ENCODE assay signal across 22 cellular contexts in genomic region chr4:156811963-156812362, GRCh38.
DNase-seq lines count a peak whose midpoint lies in the region; ATAC-seq, FAIRE-seq and TF ChIP-seq lines count a peak whose summit lies in the region.
"Had no signal": no experiment of that assay in that cellular context is flagged by ENCODE, and none has a peak within 500 bp of the region (broad histone marks: within the 10 kb centered on the region; RNA-seq: fewer than 3 reads in every experiment).

No MANE protein-coding gene starts in this region.

- POLR2A ChIA-PET in IMR-90 (lab: Charles Lee; ENCODE audit: unreplicated experiment): no interaction called here
- POLR2A ChIA-PET in T-cell (lab: Charles Lee): no interaction called here

- no peak overlapping the region for H2BK15ac ChIP-seq in IMR-90 (ENCODE audit: low read depth, low read length)

- no peak overlapping the region for H2AK5ac ChIP-seq in IMR-90 (ENCODE audit: low read depth, low read length)

- in situ Hi-C loops in IMR-90 (cut with MboI; ENCODE audit: low sequenced_read_pairs): no loop called here

- FAIRE-seq in endometrium (lab: Jason Lieb, UNC): peak; percentile 41
- peak; percentile 26 for FAIRE-seq in small intestine (lab: Jason Lieb, UNC)
- FAIRE-seq: A549, D721Med, G401.6, GM12891, GM19239 had no signal

- no peak overlapping the region for H3K27ac Mint-ChIP-seq in T-cell
- H3K27ac Mint-ChIP-seq: B cell; CD4-positive, alpha-beta T cell; CD8-positive, alpha-beta T cell had no signal

- no peak overlapping the region for H3K56ac ChIP-seq in IMR-90 (ENCODE audit: extremely low read depth, insufficient read depth, low read length)

- H3K9me3 ChIP-seq in IMR-90 (ENCODE audit: control insufficient read depth, insufficient read depth, low read length): no peaks in the 10 kb centered on the region
- no peaks in the 10 kb centered on the region for H3K9me3 ChIP-seq in small intestine (ENCODE audit: control insufficient read depth, low read depth)
- no peaks in the 10 kb centered on the region for H3K9me3 ChIP-seq in esophagus squamous epithelium
- H3K9me3 ChIP-seq: A549; BLaER1 treated with 17β-estradiol and CSF1 and Interleukin-3, amounts not matched to agents 10 nM and 100 nM; Caco-2 had no signal

- no peak overlapping the region for H3K4me3 ChIP-seq in IMR-90 (ENCODE audit: insufficient read depth, low read depth, low read length)
- H3K4me3 ChIP-seq in small intestine (ENCODE audit: low read depth in 1 of 2, low read length in 2 of 2): no peak overlapping the region
- no peak overlapping the region for H3K4me3 ChIP-seq in esophagus squamous epithelium
- H3K4me3 ChIP-seq: A549; BLaER1 treated with 17β-estradiol and CSF1 and Interleukin-3, amounts not matched to agents 10 nM and 100 nM had no signal

- H3K27me3 Mint-ChIP-seq in T-cell: no peaks in the 10 kb centered on the region
- H3K27me3 Mint-ChIP-seq: B cell; CD4-positive, alpha-beta T cell had no signal

- CTCF ChIA-PET in IMR-90 (lab: Yijun Ruan, JAX): no interaction called here
- CTCF ChIA-PET in T-cell (lab: Charles Lee): no interaction called here

- no peaks in the 10 kb centered on the region for H4K20me1 ChIP-seq in IMR-90 (ENCODE audit: insufficient read depth, low read length)
- H4K20me1 ChIP-seq: BLaER1 treated with 17β-estradiol and CSF1 and Interleukin-3, amounts not matched to agents 10 nM and 100 nM had no signal

- H3K4me1 Mint-ChIP-seq in T-cell: no peaks in the 10 kb centered on the region
- H3K4me1 Mint-ChIP-seq: B cell had no signal

- no peak overlapping the region for H3K4ac ChIP-seq in IMR-90 (ENCODE audit: low read depth, low read length)

- H3K36me3 Mint-ChIP-seq in T-cell: no peaks in the 10 kb centered on the region
- H3K36me3 Mint-ChIP-seq: CD8-positive, alpha-beta T cell had no signal

- H4K8ac ChIP-seq in IMR-90 (ENCODE audit: low read depth in 2 of 2, low read length in 2 of 2): no peak overlapping the region

- no peak overlapping the region for H4K91ac ChIP-seq in IMR-90 (ENCODE audit: insufficient read depth, low read depth, low read length)

- H3K27ac ChIP-seq in IMR-90 (ENCODE audit: insufficient read depth, low read length) (peak overlapping the region; percentile 33; the same call in 1 of the 2 replicates), small intestine (ENCODE audit: low read depth in 1 of 2, low read length in 1 of 2) (no peak overlapping the region), esophagus squamous epithelium (no peak overlapping the region)
- H3K27ac ChIP-seq: A549; BLaER1 treated with 17β-estradiol and CSF1 and Interleukin-3, amounts not matched to agents 10 nM and 100 nM; C4-2B had no signal

- no peak for TF ChIP-seq RAD21 in IMR-90 (IDR thresholded peaks at IDR 0.05; ENCODE audit: low read length)

- DNase-seq in IMR-90 (peak; percentile 63), small intestine (no peak), T-cell (no peak), amniotic stem cell (lab: John Stamatoyannopoulos, UW) (no peak), esophagus squamous epithelium (lab: John Stamatoyannopoulos, UW) (no peak)
- DNase-seq: 8988T; AML-193; Caco-2; Calu3; CD4-positive, alpha-beta T cell; CD8-positive, alpha-beta T cell; DMS79 treated with DMSO at 0.1 percent for 48 hours; GF-D8 had no signal

- H2AK9ac ChIP-seq in IMR-90 (replicated peaks; ENCODE audit: low read depth, low read length, poor library complexity): no peak overlapping the region

- H3K36me3 ChIP-seq in IMR-90 (ENCODE audit: control insufficient read depth, insufficient read depth, low read length): no peaks in the 10 kb centered on the region
- no peaks in the 10 kb centered on the region for H3K36me3 ChIP-seq in small intestine (ENCODE audit: control insufficient read depth in 2 of 2, insufficient read depth in 2 of 2, low read length in 2 of 2)
- no peaks in the 10 kb centered on the region for H3K36me3 ChIP-seq in esophagus squamous epithelium
- H3K36me3 ChIP-seq: BLaER1 treated with 17β-estradiol and CSF1 and Interleukin-3, amounts not matched to agents 10 nM and 100 nM had no signal

- ATAC-seq in IMR-90 (ENCODE audit: low read depth) (peak; percentile 67), T-cell (replicated peaks in 1 of 4) (no peak)
- ATAC-seq: A549; CD8-positive, alpha-beta T cell had no signal

- H3K4me1 ChIP-seq in IMR-90 (ENCODE audit: control insufficient read depth, insufficient read depth, low read length) (peaks cover 4% of the 10 kb centered on the region), small intestine (ENCODE audit: control insufficient read depth in 2 of 2, insufficient read depth in 1 of 2, low read depth in 1 of 2, low read length in 1 of 2) (no peaks in the 10 kb centered on the region), esophagus squamous epithelium (peaks cover 0 to 21% (median 0%) of the 10 kb centered on the region in 3 donors)
- H3K4me1 ChIP-seq: A549; BLaER1 treated with 17β-estradiol and CSF1 and Interleukin-3, amounts not matched to agents 10 nM and 100 nM; Caco-2 had no signal

- intact Hi-C loops in IMR-90 (cut with micrococcal nuclease): no loop called here
- intact Hi-C loops in esophagus squamous epithelium (cut with DNase I): no loop called here

- no peak overlapping the region for H2BK120ac ChIP-seq in IMR-90 (ENCODE audit: low read depth, low read length)

- H3K9me3 Mint-ChIP-seq in T-cell: peaks cover 2 to 11% (median 4%) of the 10 kb centered on the region in 3 donors
- H3K9me3 Mint-ChIP-seq: CD4-positive, alpha-beta T cell had no signal

- H3K27me3 ChIP-seq in IMR-90 (ENCODE audit: control insufficient read depth, insufficient read depth, low read length): no peaks in the 10 kb centered on the region
- H3K27me3 ChIP-seq in small intestine (ENCODE audit: control insufficient read depth in 2 of 2, insufficient read depth in 2 of 2, low read length in 2 of 2): no peaks in the 10 kb centered on the region
- no peaks in the 10 kb centered on the region for H3K27me3 ChIP-seq in esophagus squamous epithelium
- H3K27me3 ChIP-seq: BLaER1 treated with 17β-estradiol and CSF1 and Interleukin-3, amounts not matched to agents 10 nM and 100 nM had no signal

- no peak overlapping the region for H4K5ac ChIP-seq in IMR-90 (ENCODE audit: low read depth, low read length)

- H3K14ac ChIP-seq in IMR-90 (replicated peaks; ENCODE audit: low read depth, low read length): no peak overlapping the region

- H3K9ac ChIP-seq in IMR-90 (ENCODE audit: low read depth, low read length): no peak overlapping the region
- H3K9ac ChIP-seq: BLaER1 treated with 17β-estradiol and CSF1 and Interleukin-3, amounts not matched to agents 10 nM and 100 nM had no signal

- dilution Hi-C loops in IMR-90 (cut with HindIII; ENCODE audit: low sequenced_read_pairs, unreplicated experiment): no loop called here

- H3K18ac ChIP-seq in IMR-90 (ENCODE audit: low read depth, low read length): no peak overlapping the region

- H2BK20ac ChIP-seq in IMR-90 (ENCODE audit: low read depth, low read length): no peak overlapping the region

- peaks cover 12% of the 10 kb centered on the region; the same call in 1 of the 2 replicates for H3K9me1 ChIP-seq in IMR-90 (ENCODE audit: insufficient read depth, low read length)

- no peak overlapping the region for H3K23ac ChIP-seq in IMR-90 (ENCODE audit: low read depth, low read length)

- TF ChIP-seq POLR2A in IMR-90 (IDR thresholded peaks at IDR 0.05; ENCODE audit: low read depth, low read length): no peak
- TF ChIP-seq POLR2A in esophagus squamous epithelium (IDR thresholded peaks at IDR 0.05): no peak

- H3K4me3 Mint-ChIP-seq in T-cell: no peak overlapping the region
- H3K4me3 Mint-ChIP-seq: B cell; CD4-positive, alpha-beta T cell; CD8-positive, alpha-beta T cell had no signal

- no peak overlapping the region for H3K4me2 ChIP-seq in IMR-90 (ENCODE audit: low read depth, low read length)
- H3K4me2 ChIP-seq: A549; BLaER1 treated with 17β-estradiol and CSF1 and Interleukin-3, amounts not matched to agents 10 nM and 100 nM had no signal

- H2AFZ ChIP-seq in IMR-90 (replicated peaks; ENCODE audit: low read length, poor library complexity): no peak overlapping the region

- BruUV-seq in IMR-90 (replicated peaks; lab: Mats Ljungman, UMichigan): no TSS peak

- H3K79me1 ChIP-seq in IMR-90 (ENCODE audit: low read depth in 1 of 2, low read length in 2 of 2): peaks cover 18 to 28% of the 10 kb centered on the region in 2 experiments

- H2BK5ac ChIP-seq in IMR-90 (ENCODE audit: low read depth, low read length, poor library complexity, severe bottlenecking): no peak overlapping the region

- TF ChIP-seq CTCF in IMR-90 (conservative IDR thresholded peaks at IDR 0.05; ENCODE audit: low read depth, low read length): no peak
- no peak for TF ChIP-seq CTCF in esophagus squamous epithelium (IDR thresholded peaks at IDR 0.05)

- no CpG with 5 or more reads among the region's 4 CpGs for WGBS in IMR-90 (ENCODE audit: extremely low coverage in 2 of 2, insufficient read length in 1 of 2), 2 experiments
- WGBS in small intestine, 3 donors: 83 to 97% (median 93%) methylated on average over 4 of the region's 4 CpGs
- WGBS in esophagus squamous epithelium, 2 donors: 88 to 94% methylated on average over 4 of the region's 4 CpGs

TF ChIP-seq in IMR-90, 13 proteins besides CTCF, POLR2A, EP300 and RAD21 (continues in another document):
- TF ChIP-seq ELK1 (IDR thresholded peaks at IDR 0.05; ENCODE audit: borderline replicate concordance, low read depth, low read length): no peak
- TF ChIP-seq FOS (IDR thresholded peaks at IDR 0.05; ENCODE audit: low read depth, low read length): no peak
- TF ChIP-seq SMC3 (IDR thresholded peaks at IDR 0.05; ENCODE audit: low read depth, low read length): no peak
- TF ChIP-seq RFX5 (IDR thresholded peaks at IDR 0.05; ENCODE audit: low read depth, low read length): no peak
- TF ChIP-seq CHD1 (IDR thresholded peaks at IDR 0.05; ENCODE audit: low read depth, low read length): no peak
- TF ChIP-seq, protein P1, sequence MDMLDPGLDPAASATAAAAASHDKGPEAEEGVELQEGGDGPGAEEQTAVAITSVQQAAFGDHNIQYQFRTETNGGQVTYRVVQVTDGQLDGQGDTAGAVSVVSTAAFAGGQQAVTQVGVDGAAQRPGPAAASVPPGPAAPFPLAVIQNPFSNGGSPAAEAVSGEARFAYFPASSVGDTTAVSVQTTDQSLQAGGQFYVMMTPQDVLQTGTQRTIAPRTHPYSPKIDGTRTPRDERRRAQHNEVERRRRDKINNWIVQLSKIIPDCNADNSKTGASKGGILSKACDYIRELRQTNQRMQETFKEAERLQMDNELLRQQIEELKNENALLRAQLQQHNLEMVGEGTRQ (IDR thresholded peaks at IDR 0.05; ENCODE audit: low read depth, low read length): no peak
- TF ChIP-seq NFE2L2 (IDR thresholded peaks at IDR 0.05; ENCODE audit: low read depth, low read length): no peak
- no peak for TF ChIP-seq MXI1 (IDR thresholded peaks at IDR 0.05; ENCODE audit: borderline replicate concordance, low read depth, low read length)
